11 cellular contexts compared by ENCODE assay signal in the genomic region with DNA sequence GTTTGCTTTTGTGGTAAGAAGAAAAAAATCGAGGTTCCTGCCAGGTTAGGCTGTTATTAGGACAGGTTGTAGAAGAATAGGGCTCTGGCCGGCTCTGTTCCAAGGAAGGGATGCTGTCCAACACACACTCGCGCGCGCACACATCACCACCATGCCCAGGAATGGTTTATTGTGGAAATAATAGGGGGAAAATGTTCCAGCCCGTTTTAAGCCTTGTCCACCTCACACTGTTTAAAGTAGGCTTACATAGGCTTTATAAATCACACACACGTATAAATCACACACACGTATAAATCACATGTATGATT. TPM values are rescaled to one million over a fixed set of nuclear protein-coding genes. Genes with fewer than 3 reads are reported as not detected.
DNase-seq lines count a peak whose midpoint lies in the region; ATAC-seq and TF ChIP-seq lines count a peak whose summit lies in the region.
"Had no signal": no experiment of that assay in that cellular context is flagged by ENCODE, and none has a peak within 500 bp of the region (broad histone marks: within the 10 kb centered on the region; RNA-seq: fewer than 3 reads in every experiment).

No MANE protein-coding gene starts in this region.

- no peak overlapping the region for H3K14ac ChIP-seq in trophoblast cell (ENCODE audit: low read length)

- TF ChIP-seq CTCF in CD14-positive monocyte (IDR thresholded peaks at IDR 0.05) (no peak), fibroblast of villous mesenchyme (IDR thresholded peaks at IDR 0.05; ENCODE audit: insufficient read depth, low read depth, low read length) (no peak)

- H3K4me3 Mint-ChIP-seq in CD14-positive monocyte: peak overlapping the region; percentile 76 to 97

- no peak overlapping the region for H4K8ac ChIP-seq in trophoblast cell (ENCODE audit: low read depth, low read length)

- no peak overlapping the region for H2AK5ac ChIP-seq in trophoblast cell (ENCODE audit: low read length)

- H3K4me1 ChIP-seq in NT2/D1 (ENCODE audit: insufficient read depth, insufficient read length) (no peaks in the 10 kb centered on the region), trophoblast cell (ENCODE audit: control insufficient read depth in 1 of 2, insufficient read depth in 2 of 2, low read length in 2 of 2) (peaks cover 15% of the 10 kb centered on the region in 2 experiments)

- H3K18ac ChIP-seq in trophoblast cell (ENCODE audit: low read length): no peak overlapping the region

- H3K23ac ChIP-seq in trophoblast cell (ENCODE audit: low read length): no peak overlapping the region

- H3K36me3 Mint-ChIP-seq in CD14-positive monocyte: peaks cover 0 to 11% of the 10 kb centered on the region in 2 donors

- peak overlapping the region; percentile 6 for H3K4me2 ChIP-seq in trophoblast cell (ENCODE audit: low read length)

- no peaks in the 10 kb centered on the region for H3K79me2 ChIP-seq in trophoblast cell (ENCODE audit: control insufficient read depth, insufficient read depth, low read length, poor library complexity)

- no peak overlapping the region for H4K91ac ChIP-seq in trophoblast cell (ENCODE audit: low read depth, low read length)

- H2AFZ ChIP-seq in trophoblast cell (ENCODE audit: insufficient read depth, low read length, poor library complexity): no peak overlapping the region

- no peak overlapping the region for H2BK12ac ChIP-seq in trophoblast cell (ENCODE audit: low read length)

- H2BK120ac ChIP-seq in trophoblast cell (ENCODE audit: insufficient read depth, low read length, poor library complexity): no peak overlapping the region

- H3K27ac ChIP-seq in trophoblast cell (ENCODE audit: low read depth, low read length): no peak overlapping the region

- H3K4ac ChIP-seq in trophoblast cell (ENCODE audit: low read depth, low read length): no peak overlapping the region

- H3K79me1 ChIP-seq in trophoblast cell (ENCODE audit: low read length): no peaks in the 10 kb centered on the region

- peaks cover 0 to 13% (median 8%) of the 10 kb centered on the region in 7 donors for H3K9me3 Mint-ChIP-seq in CD14-positive monocyte
- H3K9me3 Mint-ChIP-seq: dendritic cell treated with granulocyte-macrophage colony-stimulating factor and Interleukin-4, amounts not matched to agents 40 ng/mL and 50 ng/mL, for 4 days had no signal

- DNase-seq in CD14-positive monocyte (ENCODE audit: low spot score) (no peak), NT2/D1 (ENCODE audit: low read depth, low spot score) (no peak), fibroblast of villous mesenchyme (ENCODE audit: low read depth) (no peak), trophoblast cell (no peak), epidermal melanocyte (ENCODE audit: insufficient read length, low spot score) (no peak)
- DNase-seq in stimulated activated naive CD4-positive, alpha-beta T cell treated with Interleukin-2 at 50 U/mL for 16 hours (lab: John Stamatoyannopoulos, UW): no peak
- DNase-seq: NCI-H2171 treated with DMSO at 0.1 percent for 48 hours had no signal

- no peak overlapping the region for H2BK5ac ChIP-seq in trophoblast cell (ENCODE audit: low read depth, low read length, poor library complexity)

- H3K4me1 Mint-ChIP-seq in CD14-positive monocyte: peaks cover 24% of the 10 kb centered on the region

- no peak overlapping the region for H3K27ac Mint-ChIP-seq in CD14-positive monocyte
- H3K27ac Mint-ChIP-seq: dendritic cell treated with granulocyte-macrophage colony-stimulating factor and Interleukin-4, amounts not matched to agents 40 ng/mL and 50 ng/mL, for 4 days had no signal

- ATAC-seq in HG02571 (IDR thresholded peaks at IDR 0.05; ENCODE audit: unreplicated experiment) (no peak), GM21619 (IDR thresholded peaks at IDR 0.05; ENCODE audit: unreplicated experiment) (no peak)

- H4K12ac ChIP-seq in trophoblast cell (ENCODE audit: low read depth, low read length): no peak overlapping the region

- H3K36me3 ChIP-seq in NT2/D1 (ENCODE audit: insufficient read depth, insufficient read length, low read length) (no peaks in the 10 kb centered on the region), trophoblast cell (ENCODE audit: control insufficient read depth in 1 of 2, insufficient read depth in 2 of 2, low read length in 2 of 2) (no peaks in the 10 kb centered on the region)

- intact Hi-C loops in CD14-positive monocyte (cut with micrococcal nuclease): loop anchor here in 1 of 2 donors (10.0 kb wide), 1 partner anchor 521 kb away; no protein-coding TSS in a partner anchor

- peaks cover 59 to 68% (median 62%) of the 10 kb centered on the region in 3 donors for H3K27me3 Mint-ChIP-seq in CD14-positive monocyte (ENCODE audit: low read depth in 3 of 3)

- no peaks in the 10 kb centered on the region for H3K9me3 ChIP-seq in NT2/D1 (ENCODE audit: insufficient read depth, low read length)
- peaks cover 5% of the 10 kb centered on the region for H3K9me3 ChIP-seq in trophoblast cell (ENCODE audit: insufficient read depth, low read depth, low read length)

- no peak overlapping the region for H3K9ac ChIP-seq in NT2/D1 (ENCODE audit: insufficient read length, low read depth)
- H3K9ac ChIP-seq in trophoblast cell (ENCODE audit: low read length): no peak overlapping the region

- H3K27me3 ChIP-seq in NT2/D1 (ENCODE audit: insufficient read depth, insufficient read length) (peaks cover 60% of the 10 kb centered on the region), trophoblast cell (ENCODE audit: insufficient read depth, low read length) (peaks cover 40% of the 10 kb centered on the region)

- WGBS in trophoblast cell (ENCODE audit: extremely low coverage, insufficient coverage, insufficient read length): no CpG with 5 or more reads among the region's 9 CpGs

- H3K4me3 ChIP-seq in NT2/D1 (ENCODE audit: insufficient read length, low read depth): peak overlapping the region; percentile 71
- H3K4me3 ChIP-seq in fibroblast of villous mesenchyme (ENCODE audit: low read depth, low read length): peak overlapping the region; percentile 76
- no peak overlapping the region for H3K4me3 ChIP-seq in trophoblast cell (ENCODE audit: low read depth, low read length)

RNA-seq across cellular contexts. Expression of a gene that starts 1.2 kb away (rescaled TPM):
- not detected for polyA plus RNA-seq in CD14-positive monocyte
- total RNA-seq in fibroblast of villous mesenchyme: 4.2 and 7.3 TPM in 2 replicates
- polyA plus RNA-seq in trophoblast cell (2013): 0.18 and 0.19 TPM in 2 replicates
- total RNA-seq: SK-MEL-5 had no signal
